8 cellular contexts compared by ENCODE assay signal in genomic region chrX:18674788-18675735, GRCh38. TPM values are rescaled to one million over a fixed set of nuclear protein-coding genes. Genes with fewer than 3 reads are reported as not detected.
DNase-seq lines count a peak whose midpoint lies in the region; ATAC-seq, FAIRE-seq and TF ChIP-seq lines count a peak whose summit lies in the region.

No MANE protein-coding gene starts in this region.

- H3K27me3 ChIP-seq in ACC112 (ENCODE audit: insufficient read depth, low read length) = no peaks in the 10 kb centered on the region

- H3K36me3 Mint-ChIP-seq in central memory CD8-positive, alpha-beta T cell (ENCODE audit: insufficient read depth) = peaks cover 24% of the 10 kb centered on the region

- peak; percentile 66 for FAIRE-seq in kidney (lab: Jason Lieb, UNC)

- peak; percentile 82 for ATAC-seq in GM18519 (IDR thresholded peaks at IDR 0.05; ENCODE audit: low FRiP score, unreplicated experiment)
- ATAC-seq in HG03039 (IDR thresholded peaks at IDR 0.05; ENCODE audit: unreplicated experiment) = peak; percentile 75
- peak; percentile 84 for ATAC-seq in central memory CD8-positive, alpha-beta T cell (replicated peaks; ENCODE audit: extremely low read depth, poor library complexity, severe bottlenecking)

- intact Hi-C loops in kidney (cut with DNase I) = no loop called here

- H3K4me3 ChIP-seq in ACC112 (ENCODE audit: low read depth, low read length) (peak overlapping the region; percentile 94), kidney (ENCODE audit: low read length in 2 of 2) (peak overlapping the region; percentile 55 to 59)

- H2AFZ ChIP-seq in ACC112 (ENCODE audit: low read length, unreplicated experiment) = peak overlapping the region; percentile 43

- peak; percentile 66 for DNase-seq in NCI-H2107 (lab: John Stamatoyannopoulos, UW)
- DNase-seq in activated CD4-positive, CD25-positive, alpha-beta regulatory T cell treated with anti-CD3 and anti-CD28 coated beads, Interleukin-2, amount 50 U/mL, for 16 hours (ENCODE audit: low read depth, low spot score) = peak; percentile 59
- peak; percentile 78 to 79 for DNase-seq in central memory CD8-positive, alpha-beta T cell (ENCODE audit: low spot score in 2 of 2)
- DNase-seq in kidney = peak; percentile 91
- DNase-seq in stimulated activated CD4-positive, alpha-beta T cell treated with anti-CD3 and anti-CD28 coated beads, Interleukin-15, amount 100 ng/mL, for 1 hour (ENCODE audit: low read depth in 1 of 2, low spot score in 1 of 2) = peak; percentile 65 to 67

- no peaks in the 10 kb centered on the region for H3K9me3 ChIP-seq in kidney (ENCODE audit: control insufficient read depth in 1 of 2, low read length in 2 of 2)

- H3K4me1 ChIP-seq in ACC112 (ENCODE audit: control insufficient read depth, insufficient read depth, low read length, unreplicated experiment) (no peaks in the 10 kb centered on the region), kidney (ENCODE audit: control insufficient read depth in 1 of 2, insufficient read depth in 1 of 2, low read depth in 1 of 2, low read length in 2 of 2) (no peaks in the 10 kb centered on the region)

- no peaks in the 10 kb centered on the region for H3K27me3 Mint-ChIP-seq in central memory CD8-positive, alpha-beta T cell

- peak overlapping the region; percentile 95 for H3K27ac Mint-ChIP-seq in central memory CD8-positive, alpha-beta T cell (ENCODE audit: low read depth)

- H3K79me2 ChIP-seq in ACC112 (ENCODE audit: control insufficient read depth, insufficient read depth, low read length, unreplicated experiment) = no peaks in the 10 kb centered on the region

- H3K4me3 Mint-ChIP-seq in central memory CD8-positive, alpha-beta T cell = peak overlapping the region; percentile 79

- H3K9me3 Mint-ChIP-seq in central memory CD8-positive, alpha-beta T cell = no peaks in the 10 kb centered on the region

- H3K36me3 ChIP-seq in ACC112 (ENCODE audit: insufficient read depth, low read length) (no peaks in the 10 kb centered on the region), kidney (ENCODE audit: control insufficient read depth in 1 of 2, insufficient read depth in 2 of 2, low read length in 2 of 2) (no peaks in the 10 kb centered on the region)

- peak overlapping the region; percentile 72 for H3K27ac ChIP-seq in ACC112 (ENCODE audit: low read depth, low read length)
- peak overlapping the region in 1 of 2 donors; percentile 28 for H3K27ac ChIP-seq in kidney (ENCODE audit: low read depth in 2 of 2, low read length in 2 of 2)

- no peak for TF ChIP-seq CTCF in kidney (IDR thresholded peaks at IDR 0.05; ENCODE audit: borderline replicate concordance, extremely low read depth, insufficient read depth)

- peak overlapping the region; percentile 32 to 77 for H3K9ac ChIP-seq in kidney (ENCODE audit: low read length in 2 of 2)

- H3K4me1 Mint-ChIP-seq in central memory CD8-positive, alpha-beta T cell = peaks cover 4% of the 10 kb centered on the region

RNA-seq across cellular contexts. Expression of gene RS1, which starts 3.2 kb away (rescaled TPM):
- total RNA-seq in kidney = 0.44 TPM
- polyA plus RNA-seq in kidney (ENCODE audit: insufficient read depth, low read depth, low replicate concordance) = not detected

RNA-seq across cellular contexts. Expression of gene PPEF1, which starts 32.4 kb away (rescaled TPM):
- total RNA-seq in kidney = 0.63 TPM
- 0.92 TPM for polyA plus RNA-seq in kidney (ENCODE audit: insufficient read depth, low read depth, low replicate concordance)
